In genomic region chr17:68176770-68177169, GRCh38 we compare ENCODE assay signal across 17 cellular contexts.
A peak's percentile ranks its signal among the peaks of the same experiment; 100 is the strongest.
DNase-seq lines count a peak whose midpoint lies in the region; ATAC-seq and TF ChIP-seq lines count a peak whose summit lies in the region.
"Had no signal": no experiment of that assay in that cellular context is flagged by ENCODE, and none has a peak within 500 bp of the region (broad histone marks: within the 10 kb centered on the region; RNA-seq: fewer than 3 reads in every experiment).

No MANE protein-coding gene starts in this region.

- H3K4me1 Mint-ChIP-seq in activated CD8-positive, alpha-beta memory T cell treated with anti-CD3 and anti-CD28 coated beads, Interleukin-2, amount 10 ng/mL, durations not matched to agents 7 days and 5 days: peaks cover 23% of the 10 kb centered on the region

- no peak for TF ChIP-seq CTCF in heart right ventricle (IDR thresholded peaks at IDR 0.05)

- no peak overlapping the region for H3K27ac ChIP-seq in heart right ventricle

- H3K27ac Mint-ChIP-seq in activated CD8-positive, alpha-beta memory T cell treated with anti-CD3 and anti-CD28 coated beads, Interleukin-2, amount 10 ng/mL, durations not matched to agents 7 days and 5 days: no peak overlapping the region
- H3K27ac Mint-ChIP-seq: CD14-positive monocyte, H9 had no signal

- no peaks in the 10 kb centered on the region for H3K9me3 ChIP-seq in heart right ventricle

- no peak overlapping the region for H3K4me3 ChIP-seq in heart right ventricle

- intact Hi-C loops in heart right ventricle (cut with DNase I): loop anchor here in 5 of 10 donors (10.0 kb wide), 2 partner anchors 288 to 588 kb away; no protein-coding TSS in a partner anchor

- no peak overlapping the region for H3K4me3 Mint-ChIP-seq in activated CD8-positive, alpha-beta memory T cell treated with anti-CD3 and anti-CD28 coated beads, Interleukin-2, amount 10 ng/mL, durations not matched to agents 7 days and 5 days
- H3K4me3 Mint-ChIP-seq: CD14-positive monocyte, H9, IgD-negative memory B cell had no signal

- CTCF ChIA-PET in activated CD8-positive, alpha-beta memory T cell treated with anti-CD3 and anti-CD28 coated beads, Interleukin-2, amount 10 ng/mL, durations not matched to agents 7 days and 5 days (lab: Charles Lee): interaction anchor here (0.7 to 3.6 kb wide), 12 partner anchors 9 to 303 kb away, joined by 3 to 31 read pairs (median 4); no protein-coding TSS in a partner anchor

- WGBS in heart right ventricle, 2 donors: 85 to 92% methylated on average over 4 of the region's 4 CpGs

- no peak for ATAC-seq in activated CD8-positive, alpha-beta memory T cell treated with anti-CD3 and anti-CD28 coated beads, Interleukin-2, amount 10 ng/mL, durations not matched to agents 7 days and 5 days
- ATAC-seq in heart right ventricle: no peak

- H3K36me3 ChIP-seq in heart right ventricle: no peaks in the 10 kb centered on the region

- H3K4me1 ChIP-seq in heart right ventricle: peaks cover 0 to 4% (median 0%) of the 10 kb centered on the region in 9 donors

- H3K27me3 ChIP-seq in heart right ventricle: no peaks in the 10 kb centered on the region

- no peaks in the 10 kb centered on the region for H3K27me3 Mint-ChIP-seq in activated CD8-positive, alpha-beta memory T cell treated with anti-CD3 and anti-CD28 coated beads, Interleukin-2, amount 10 ng/mL, durations not matched to agents 7 days and 5 days
- H3K27me3 Mint-ChIP-seq: IgD-negative memory B cell had no signal

- DNase-seq in activated CD8-positive, alpha-beta memory T cell treated with anti-CD3 and anti-CD28 coated beads, Interleukin-2, amount 50 U/mL, for 48 hours: peak; percentile 44
- no peak for DNase-seq in activated CD8-positive, alpha-beta memory T cell treated with anti-CD3 and anti-CD28 coated beads, Interleukin-2, amount 10 ng/mL, durations not matched to agents 7 days and 5 days
- DNase-seq in MV-4-11 (lab: John Stamatoyannopoulos, UW) (peak; percentile 11), left kidney (ENCODE audit: low read depth, low spot score) (peak; percentile 50), AG08395 (ENCODE audit: low spot score) (no peak), heart right ventricle (no peak)
- DNase-seq in activated effector memory CD4-positive, alpha-beta T cell treated with Interleukin-2 at 50 U/mL for 16 hours: no peak
- DNase-seq: AML-193, DMS153, EL, H9, NCI-H1436, NCI-H2029, OCI-M1, SHP77 treated with DMSO at 0.1 percent for 48 hours had no signal

- peaks cover 2% of the 10 kb centered on the region for H3K9me3 Mint-ChIP-seq in activated CD8-positive, alpha-beta memory T cell treated with anti-CD3 and anti-CD28 coated beads, Interleukin-2, amount 10 ng/mL, durations not matched to agents 7 days and 5 days (ENCODE audit: low read depth)
- H3K9me3 Mint-ChIP-seq: H9 had no signal

- H3K36me3 Mint-ChIP-seq in activated CD8-positive, alpha-beta memory T cell treated with anti-CD3 and anti-CD28 coated beads, Interleukin-2, amount 10 ng/mL, durations not matched to agents 7 days and 5 days: peaks cover 7% of the 10 kb centered on the region
- H3K36me3 Mint-ChIP-seq: CD14-positive monocyte had no signal

Comparison
In these comparisons a context has a peak if more than half of its experiments do, and no peak if none do; other contexts are left out.
1. DNase-seq: peak in activated CD8-positive, alpha-beta memory T cell treated with anti-CD3 and anti-CD28 coated beads, Interleukin-2, amount 50 U/mL, for 48 hours (single experiment), MV-4-11 (single experiment) and left kidney (single experiment); none in activated CD8-positive, alpha-beta memory T cell treated with anti-CD3 and anti-CD28 coated beads, Interleukin-2, amount 10 ng/mL, durations not matched to agents 7 days and 5 days (single experiment), AG08395 (single experiment), heart right ventricle (0 of 2) and activated effector memory CD4-positive, alpha-beta T cell treated with Interleukin-2 at 50 U/mL for 16 hours (single experiment).